ENCODE assay signal across 1 cellular context in genomic region chr15:79853492-79854328, GRCh38.
TF ChIP-seq lines count a peak whose summit lies in the region.

No MANE protein-coding gene starts in this region.

TF ChIP-seq in GM23338, 12 proteins besides CTCF, POLR2A, EP300 and RAD21 (continued from another document):
- TF ChIP-seq ZNF462 (CRISPR knock-in tag; IDR thresholded peaks at IDR 0.05) (no peak), STAT1 (IDR thresholded peaks at IDR 0.05; ENCODE audit: unreplicated experiment) (no peak), POLR2AphosphoS5 (IDR thresholded peaks at IDR 0.05; ENCODE audit: low read depth) (no peak), NANOG (IDR thresholded peaks at IDR 0.05; ENCODE audit: borderline replicate concordance) (no peak), CREB1 (CRISPR knock-in tag; IDR thresholded peaks at IDR 0.05; ENCODE audit: low read depth) (no peak), JUNB (IDR thresholded peaks at IDR 0.05; ENCODE audit: unreplicated experiment) (no peak), ZNF114 (CRISPR knock-in tag; IDR thresholded peaks at IDR 0.05) (no peak), EZH2 (IDR thresholded peaks at IDR 0.05; ENCODE audit: low read depth, unreplicated experiment) (no peak)
- TF ChIP-seq, protein P1, sequence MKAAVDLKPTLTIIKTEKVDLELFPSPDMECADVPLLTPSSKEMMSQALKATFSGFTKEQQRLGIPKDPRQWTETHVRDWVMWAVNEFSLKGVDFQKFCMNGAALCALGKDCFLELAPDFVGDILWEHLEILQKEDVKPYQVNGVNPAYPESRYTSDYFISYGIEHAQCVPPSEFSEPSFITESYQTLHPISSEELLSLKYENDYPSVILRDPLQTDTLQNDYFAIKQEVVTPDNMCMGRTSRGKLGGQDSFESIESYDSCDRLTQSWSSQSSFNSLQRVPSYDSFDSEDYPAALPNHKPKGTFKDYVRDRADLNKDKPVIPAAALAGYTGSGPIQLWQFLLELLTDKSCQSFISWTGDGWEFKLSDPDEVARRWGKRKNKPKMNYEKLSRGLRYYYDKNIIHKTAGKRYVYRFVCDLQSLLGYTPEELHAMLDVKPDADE (IDR thresholded peaks at IDR 0.05): no peak
TF ChIP-seq in GM23338: peak in this region for 0.
